24 cellular contexts compared by ENCODE assay signal in genomic region chr15:92653366-92653765, GRCh38. TPM values are rescaled to one million over a fixed set of nuclear protein-coding genes. Genes with fewer than 3 reads are reported as not detected.
DNase-seq lines count a peak whose midpoint lies in the region; ATAC-seq, FAIRE-seq and TF ChIP-seq lines count a peak whose summit lies in the region.
"Had no signal": no experiment of that assay in that cellular context is flagged by ENCODE, and none has a peak within 500 bp of the region (broad histone marks: within the 10 kb centered on the region; RNA-seq: fewer than 3 reads in every experiment).

No MANE protein-coding gene starts in this region.

- WGBS in mammary epithelial cell (ENCODE audit: low coverage, missing lambda C conversion rate) = 77% methylated on average over 4 of the region's 5 CpGs
- 88% methylated on average over 5 of the region's 5 CpGs; no CpG with 5 or more reads in 1 of the 2 experiments for WGBS in H1 (ENCODE audit: extremely low coverage in 1 of 2, insufficient coverage in 1 of 2, insufficient read length in 1 of 2, insufficient replicate concordance in 2 of 2, low coverage in 1 of 2, low lambda C conversion rate in 2 of 2, missing lambda C conversion rate in 1 of 2), 2 experiments

- TF ChIP-seq EP300 in H1 (IDR thresholded peaks at IDR 0.05; ENCODE audit: borderline replicate concordance in 1 of 2, low read depth in 2 of 2, low read length in 2 of 2) = no peak

- H4K20me1 ChIP-seq in mammary epithelial cell (ENCODE audit: insufficient read depth, low read length) (no peaks in the 10 kb centered on the region), H1 (replicated peaks in 1 of 2; ENCODE audit: control insufficient read depth in 1 of 2, insufficient read depth in 2 of 2, low read length in 2 of 2) (no peaks in the 10 kb centered on the region)

- no peaks in the 10 kb centered on the region for H3K79me1 ChIP-seq in H1 (ENCODE audit: low read depth, low read length)

- H3K23ac ChIP-seq in H1 (ENCODE audit: insufficient read length) = no peak overlapping the region

- no peaks in the 10 kb centered on the region for H3K36me3 ChIP-seq in breast epithelium
- no peaks in the 10 kb centered on the region for H3K36me3 ChIP-seq in mammary epithelial cell (ENCODE audit: insufficient read depth, low read length)
- peaks cover 0 to 2% (median under 1%) of the 10 kb centered on the region in 4 experiments; a peak in 2 of 8 replicates for H3K36me3 ChIP-seq in H1 (ENCODE audit: control insufficient read depth in 2 of 4, insufficient read depth in 4 of 4, low read length in 3 of 4)
- no peaks in the 10 kb centered on the region for H3K36me3 ChIP-seq in upper lobe of right lung
- H3K36me3 ChIP-seq: vagina had no signal

- H3K9me3 ChIP-seq in breast epithelium = no peaks in the 10 kb centered on the region
- no peaks in the 10 kb centered on the region for H3K9me3 ChIP-seq in mammary epithelial cell (replicated peaks; ENCODE audit: insufficient read depth, low read length)
- peaks cover 0 to 5% of the 10 kb centered on the region in 2 experiments; a peak in 1 of 4 replicates for H3K9me3 ChIP-seq in H1 (ENCODE audit: insufficient read depth in 2 of 2, low read depth in 1 of 2, low read length in 1 of 2)
- H3K9me3 ChIP-seq in upper lobe of right lung = no peaks in the 10 kb centered on the region
- H3K9me3 ChIP-seq: A549, vagina had no signal

- no peak overlapping the region; the same call in 1 of the 2 replicates for H2BK20ac ChIP-seq in H1 (ENCODE audit: low read length)

- H4K5ac ChIP-seq in H1 (ENCODE audit: insufficient read length, low read depth, low read length) = no peak overlapping the region

- H3K18ac ChIP-seq in H1 (ENCODE audit: extremely low read depth, low read length) = no peak overlapping the region

- no peaks in the 10 kb centered on the region for H3K79me2 ChIP-seq in mammary epithelial cell (ENCODE audit: insufficient read depth, low read length)
- peaks cover 0 to 36% of the 10 kb centered on the region in 2 experiments; a peak in 3 of 4 replicates for H3K79me2 ChIP-seq in H1 (ENCODE audit: control insufficient read depth in 1 of 2, insufficient read depth in 2 of 2, low read length in 2 of 2)
- H3K79me2 ChIP-seq: parathyroid adenoma had no signal

- CTCF ChIA-PET in mammary epithelial cell (lab: Charles Lee; ENCODE audit: low non-redundant PET) = no interaction called here
- CTCF ChIA-PET in H1 (lab: Charles Lee; ENCODE audit: partially characterized antibody) = interaction anchor here (0.6 to 2.9 kb wide), 11 partner anchors 9 to 261 kb away, joined by 3 to 7 read pairs (median 3); no protein-coding TSS in a partner anchor

- H3K27me3 Mint-ChIP-seq in naive thymus-derived CD8-positive, alpha-beta T cell = peaks cover 7 to 57% (median 31%) of the 10 kb centered on the region in 5 donors
- peaks cover 45 to 53% of the 10 kb centered on the region in 2 donors for H3K27me3 Mint-ChIP-seq in natural killer cell (ENCODE audit: low read depth in 2 of 2)

- no peak for FAIRE-seq in H1 (lab: Jason Lieb, UNC)
- FAIRE-seq: A549, endometrium, G401.6, H54 had no signal

- intact Hi-C loops in breast epithelium (cut with DNase I; ENCODE audit: low total_unique reads) (no loop called here), mammary epithelial cell (cut with micrococcal nuclease) (no loop called here), upper lobe of right lung (cut with DNase I) (no loop called here), natural killer cell (cut with micrococcal nuclease) (no loop called here)

- H2BK5ac ChIP-seq in H1 (ENCODE audit: low read depth, low read length) = no peak overlapping the region; the same call in 1 of the 2 replicates

- H3K4me3 ChIP-seq in breast epithelium (no peak overlapping the region), mammary epithelial cell (replicated peaks in 1 of 3; ENCODE audit: insufficient read depth in 1 of 3, low read depth in 2 of 3, low read length in 3 of 3) (no peak overlapping the region), H1 (ENCODE audit: extremely low read depth in 1 of 4, insufficient read depth in 2 of 4, low read depth in 3 of 4, low read length in 4 of 4) (no peak overlapping the region), upper lobe of right lung (peak overlapping the region; percentile 8)
- H3K4me3 ChIP-seq: A549, skin epidermis, vagina had no signal

- dilution Hi-C loops in mammary epithelial cell (cut with HindIII; ENCODE audit: low sequenced_read_pairs) = no loop called here

- peaks cover 3% of the 10 kb centered on the region; the same call in 1 of the 2 replicates for H3K23me2 ChIP-seq in H1 (ENCODE audit: low read depth, low read length)

- H4K8ac ChIP-seq in H1 (ENCODE audit: extremely low read depth, insufficient read depth, low read length) = no peak overlapping the region; the same call in 1 of the 2 replicates

- H3K4me2 ChIP-seq in mammary epithelial cell (ENCODE audit: insufficient read depth, low read depth, low read length) (no peak overlapping the region), H1 (ENCODE audit: insufficient read depth in 1 of 2, low read depth in 2 of 2, low read length in 2 of 2) (no peak overlapping the region; a peak in 1 of 4 replicates)
- H3K4me2 ChIP-seq: A549 had no signal

- TF ChIP-seq CTCF in breast epithelium (IDR thresholded peaks at IDR 0.05) (no peak), mammary epithelial cell (conservative IDR thresholded peaks at IDR 0.05 in 1 of 2, IDR thresholded peaks at IDR 0.05 in 1 of 2; ENCODE audit: extremely low read depth in 1 of 2, insufficient read depth in 1 of 2, low read depth in 1 of 2, low read length in 2 of 2) (no peak), H1 (IDR thresholded peaks at IDR 0.05; ENCODE audit: control extremely low read depth in 1 of 3, insufficient read depth in 1 of 3, low read depth in 1 of 3, low read length in 3 of 3) (no peak), upper lobe of right lung (IDR thresholded peaks at IDR 0.05) (no peak), natural killer cell (IDR thresholded peaks at IDR 0.05) (no peak)

- H3K4me1 ChIP-seq in breast epithelium = peaks cover 0 to 4% of the 10 kb centered on the region in 2 donors
- peaks cover 5% of the 10 kb centered on the region for H3K4me1 ChIP-seq in mammary epithelial cell (ENCODE audit: insufficient read depth, low read length)
- peaks cover 0 to 18% (median 6%) of the 10 kb centered on the region in 4 experiments; a peak in 5 of 7 replicates for H3K4me1 ChIP-seq in H1 (replicated peaks in 1 of 4; ENCODE audit: control insufficient read depth in 3 of 4, insufficient read depth in 4 of 4, low read length in 3 of 4)
- H3K4me1 ChIP-seq in upper lobe of right lung = peaks cover 3% of the 10 kb centered on the region
- H3K4me1 ChIP-seq: A549, parathyroid adenoma had no signal

- BruUV-seq in mammary epithelial cell (replicated peaks; lab: Mats Ljungman, UMichigan) = no TSS peak

- H3K27ac ChIP-seq in breast epithelium (peak overlapping the region; percentile 39 to 52), mammary epithelial cell (ENCODE audit: insufficient read depth, low read depth, low read length) (no peak overlapping the region), H1 (ENCODE audit: low read depth, low read length) (no peak overlapping the region), upper lobe of right lung (peak overlapping the region; percentile 24)
- H3K27ac ChIP-seq: A549, parathyroid adenoma, skin epidermis, vagina had no signal

- DNase-seq in breast epithelium (ENCODE audit: low spot score in 2 of 2) (no peak), mammary epithelial cell (no peak), H1 (ENCODE audit: low read depth in 1 of 2, low spot score in 2 of 2) (no peak), upper lobe of right lung (no peak), SKM-1 treated with dmso at 0.1 percent for 144 hours (lab: John Stamatoyannopoulos, UW; ENCODE audit: unreplicated experiment) (no peak), natural killer cell (no peak)
- DNase-seq in naive thymus-derived CD8-positive, alpha-beta T cell = no peak
- DNase-seq in stimulated activated naive CD4-positive, alpha-beta T cell (lab: John Stamatoyannopoulos, UW) = no peak
- DNase-seq: activated CD4-positive, alpha-beta T cell treated with anti-CD3 and anti-CD28 coated beads, Interleukin-2, amount 50 U/mL, for 1 hour; activated naive CD4-positive, alpha-beta T cell treated with Interleukin-2 at 50 U/mL for 16 hours; activated T-cell treated with anti-CD3 and anti-CD28 coated beads for 4 hours; aorta; midbrain; NCI-H524 treated with DMSO at 0.1 percent for 48 hours; Right ventricle myocardium superior; stimulated activated CD4-positive, alpha-beta T cell treated with anti-CD3 and anti-CD28 coated beads, Interleukin-2, amount 100 ng/mL, for 48 hours; stimulated activated naive CD8-positive, alpha-beta T cell treated with anti-CD3 and anti-CD28 coated beads, Interleukin-15, amount 100 ng/mL, for 72 hours had no signal

- H2AFZ ChIP-seq in mammary epithelial cell (ENCODE audit: low read depth, low read length) = no peak overlapping the region
- no peak overlapping the region for H2AFZ ChIP-seq in H1 (ENCODE audit: low read length)
- H2AFZ ChIP-seq: parathyroid adenoma had no signal

- peak overlapping the region; percentile 15 for H4K91ac ChIP-seq in H1 (replicated peaks; ENCODE audit: insufficient read length, low read length)

- TF ChIP-seq POLR2A in breast epithelium (IDR thresholded peaks at IDR 0.05) (no peak), H1 (IDR thresholded peaks at IDR 0.05; ENCODE audit: control extremely low read depth in 1 of 2, low read depth in 2 of 2, low read length in 2 of 2) (no peak)

- peaks cover 0 to 6% (median 5%) of the 10 kb centered on the region in 3 donors for H3K36me3 Mint-ChIP-seq in naive thymus-derived CD8-positive, alpha-beta T cell
- H3K36me3 Mint-ChIP-seq in natural killer cell = no peaks in the 10 kb centered on the region

- POLR2A ChIA-PET in H1 (lab: Charles Lee; ENCODE audit: partially characterized antibody) = interaction anchor here (0.8 to 1.1 kb wide), 2 partner anchors 12 to 14 kb away, joined by 3 read pairs; no protein-coding TSS in a partner anchor
- POLR2A ChIA-PET in naive thymus-derived CD8-positive, alpha-beta T cell (lab: Charles Lee) = no interaction called here

- H2BK120ac ChIP-seq in H1 (replicated peaks; ENCODE audit: low read depth, low read length) = no peak overlapping the region

- H3K9me3 Mint-ChIP-seq in naive thymus-derived CD8-positive, alpha-beta T cell = peaks cover 0 to 9% (median 0%) of the 10 kb centered on the region in 9 donors
- peaks cover 2 to 3% of the 10 kb centered on the region in 2 donors for H3K9me3 Mint-ChIP-seq in natural killer cell
- H3K9me3 Mint-ChIP-seq: stimulated activated naive CD8-positive, alpha-beta T cell treated with anti-CD3 and anti-CD28 coated beads, Interleukin-15, amount 100 ng/mL, for 72 hours had no signal

- H3K56ac ChIP-seq in H1 (replicated peaks; ENCODE audit: insufficient read length, low read depth, low read length) = no peak overlapping the region

- peak overlapping the region; percentile 61 for H2AK5ac ChIP-seq in H1 (ENCODE audit: low read depth, low read length)

- peak overlapping the region in 6 of 10 donors; percentile 1 to 67 (median 34) for H3K4me3 Mint-ChIP-seq in naive thymus-derived CD8-positive, alpha-beta T cell
- no peak overlapping the region for H3K4me3 Mint-ChIP-seq in natural killer cell
- H3K4me3 Mint-ChIP-seq: stimulated activated naive CD8-positive, alpha-beta T cell treated with anti-CD3 and anti-CD28 coated beads, Interleukin-15, amount 100 ng/mL, for 72 hours had no signal

- no peak overlapping the region for H3K14ac ChIP-seq in H1 (ENCODE audit: insufficient read length)

- no peak overlapping the region for H3K27ac Mint-ChIP-seq in naive thymus-derived CD8-positive, alpha-beta T cell
- H3K27ac Mint-ChIP-seq in natural killer cell = no peak overlapping the region

- no peak for TF ChIP-seq RAD21 in H1 (IDR thresholded peaks at IDR 0.05 in 1 of 2, conservative IDR thresholded peaks at IDR 0.05 in 1 of 2; ENCODE audit: low read depth in 2 of 2, low read length in 2 of 2)

- peaks cover 12 to 23% (median 17%) of the 10 kb centered on the region in 4 donors for H3K4me1 Mint-ChIP-seq in naive thymus-derived CD8-positive, alpha-beta T cell
- peaks cover 0 to 5% of the 10 kb centered on the region in 2 donors for H3K4me1 Mint-ChIP-seq in natural killer cell

- H3K4ac ChIP-seq in H1 (replicated peaks; ENCODE audit: insufficient read length, low read depth, low read length) = no peak overlapping the region

- H2BK15ac ChIP-seq in H1 (ENCODE audit: low read length) = peak overlapping the region; percentile 67; the same call in 1 of the 2 replicates

- no peak for ATAC-seq in naive thymus-derived CD8-positive, alpha-beta T cell
- ATAC-seq in upper lobe of right lung (no peak), natural killer cell (no peak)
- ATAC-seq: stimulated activated naive CD8-positive, alpha-beta T cell treated with anti-CD3 and anti-CD28 coated beads, Interleukin-15, amount 100 ng/mL, for 72 hours had no signal

- in situ Hi-C loops in mammary epithelial cell (cut with MboI; ENCODE audit: low sequenced_read_pairs in 2 of 2) = no loop called here

- no peaks in the 10 kb centered on the region for H3K27me3 ChIP-seq in breast epithelium
- H3K27me3 ChIP-seq in mammary epithelial cell (ENCODE audit: insufficient read depth, low read length) = peaks cover 18% of the 10 kb centered on the region
- peaks cover 0 to 14% (median 11%) of the 10 kb centered on the region in 4 experiments; a peak in 4 of 7 replicates for H3K27me3 ChIP-seq in H1 (replicated peaks in 1 of 4; ENCODE audit: control insufficient read depth in 3 of 4, extremely low read depth in 1 of 4, insufficient read depth in 3 of 4, low read length in 3 of 4)
- no peaks in the 10 kb centered on the region for H3K27me3 ChIP-seq in upper lobe of right lung
- H3K27me3 ChIP-seq: vagina had no signal

- no peak overlapping the region for H2BK12ac ChIP-seq in H1 (ENCODE audit: low read depth, low read length)

- H3K9ac ChIP-seq in mammary epithelial cell (ENCODE audit: insufficient read depth, low read length) (no peak overlapping the region), H1 (replicated peaks in 1 of 4; ENCODE audit: extremely low read depth in 1 of 4, low read depth in 3 of 4, low read length in 3 of 4) (no peak overlapping the region)
- H3K9ac ChIP-seq: parathyroid adenoma had no signal

RNA-seq across cellular contexts. Expression of gene FAM174B, which starts 2.2 kb away (rescaled TPM):
- total RNA-seq in breast epithelium = 10 to 100 TPM in 2 of 3 donors, 1 to 10 TPM in 1; 4.3 to 34.7 (median 20.6) TPM
- total RNA-seq in mammary epithelial cell = 1 to 10 TPM in 1 of 2 donors, under 1 TPM in 1; 0.87 to 1.7 TPM
- polyA plus RNA-seq in mammary epithelial cell = 0.44 TPM
- not detected for polyA minus RNA-seq in mammary epithelial cell
- 35.2 and 35.3 TPM in 2 replicates for total RNA-seq in H1 (2021; fragmentation: NEBNext Ultra II Directional; extraction: Animal tissue kit (Norgen Biotek cat#: 25700))
- polyA plus RNA-seq in H1 (2011; rRNA removed) = 9.3 and 10.1 TPM in 2 replicates
- 9.7 TPM for polyA plus RNA-seq in H1 (2011; cell fraction: cytosol; rRNA removed)
- polyA plus RNA-seq in H1 (2011; cell fraction: nucleus; rRNA removed) = 13.4 TPM
- 21.5 to 31.3 TPM (median 28.3 TPM) in 4 replicates for polyA plus RNA-seq in H1 (2012, experiment 1 of 2)
- polyA plus RNA-seq in H1 (2012, experiment 2 of 2) = 15.9 TPM
- polyA plus RNA-seq in H1 (2013, experiment 1 of 2) = 20.3 TPM
- polyA plus RNA-seq in H1 (2013, experiment 2 of 2) = 27.1 TPM
- polyA minus RNA-seq in H1 (2011; rRNA and poly(A)+ RNA removed) = 24.5 and 32.5 TPM in 2 replicates
- polyA minus RNA-seq in H1 (2011; cell fraction: cytosol; rRNA and poly(A)+ RNA removed) = 16.4 TPM
- 13.8 TPM for polyA minus RNA-seq in H1 (2011; cell fraction: nucleus; rRNA and poly(A)+ RNA removed)
- total RNA-seq in naive thymus-derived CD8-positive, alpha-beta T cell = 10 to 100 TPM in 1 of 2 experiments, 1 to 10 TPM in 1; 9.2 to 10.9 TPM
- 1 to 10 TPM; 3.5 to 6.0 (median 5.9) TPM for polyA plus RNA-seq in naive thymus-derived CD8-positive, alpha-beta T cell
- total RNA-seq in upper lobe of right lung = 62.9 TPM
- total RNA-seq in natural killer cell = 1 to 10 TPM in 1 of 3 donors, under 1 TPM in 2; 0.68 to 2.6 (median 0.88) TPM

Comparison
In these comparisons a context has a peak if more than half of its experiments do, and no peak if none do; other contexts are left out.
1. H3K27ac ChIP-seq: peak in breast epithelium (2 of 2) and upper lobe of right lung (single experiment); none in mammary epithelial cell (single experiment) and H1 (single experiment).